Comparison of ENCODE assay signal across 11 cellular contexts in genomic region chr22:42635531-42635930, GRCh38. TPM values are rescaled to one million over a fixed set of nuclear protein-coding genes. Genes with fewer than 3 reads are reported as not detected.
A peak's percentile ranks its signal among the peaks of the same experiment; 100 is the strongest.
DNase-seq lines count a peak whose midpoint lies in the region; TF ChIP-seq lines count a peak whose summit lies in the region.
"Had no signal": no experiment of that assay in that cellular context is flagged by ENCODE, and none has a peak within 500 bp of the region (broad histone marks: within the 10 kb centered on the region; RNA-seq: fewer than 3 reads in every experiment).

No MANE protein-coding gene starts in this region.

- H3K27ac Mint-ChIP-seq in type B pancreatic cell = no peak overlapping the region
- H3K27ac Mint-ChIP-seq: activated naive CD8-positive, alpha-beta T cell treated with anti-CD3 and anti-CD28 coated beads, Interleukin-2, amount 10 ng/mL, durations not matched to agents 7 days and 5 days; mesothelial cell of epicardium had no signal

- peaks cover 10% of the 10 kb centered on the region for H3K4me1 ChIP-seq in mucosa of stomach (ENCODE audit: control insufficient read depth, insufficient read depth, low read length)

- DNase-seq in A172 (ENCODE audit: low spot score) = peak; percentile 90
- DNase-seq in epithelial cell of proximal tubule (ENCODE audit: low read depth) = peak; percentile 63
- no peak for DNase-seq in NCI-H82 treated with DMSO at 0.1 percent for 48 hours (lab: John Stamatoyannopoulos, UW; ENCODE audit: unreplicated experiment)
- no peak for DNase-seq in substantia nigra (lab: John Stamatoyannopoulos, UW)
- no peak for DNase-seq in type B pancreatic cell (ENCODE audit: extremely low spot score, unreplicated experiment)
- DNase-seq in SK-N-DZ (ENCODE audit: low spot score) = no peak
- DNase-seq: activated naive CD8-positive, alpha-beta T cell treated with anti-CD3 and anti-CD28 coated beads, Interleukin-2, amount 10 ng/mL, durations not matched to agents 7 days and 5 days had no signal

- H3K27me3 ChIP-seq in mucosa of stomach (ENCODE audit: control insufficient read depth, insufficient read depth, low read length) = no peaks in the 10 kb centered on the region

- H3K27ac ChIP-seq in substantia nigra (ENCODE audit: low read depth, low read length, poor library complexity, severe bottlenecking) = no peak overlapping the region

- no peaks in the 10 kb centered on the region for H3K27me3 Mint-ChIP-seq in type B pancreatic cell
- H3K27me3 Mint-ChIP-seq: activated naive CD8-positive, alpha-beta T cell treated with anti-CD3 and anti-CD28 coated beads, Interleukin-2, amount 10 ng/mL, durations not matched to agents 7 days and 5 days had no signal

- H3K4me1 Mint-ChIP-seq in type B pancreatic cell (ENCODE audit: unreplicated experiment) = peaks cover 4% of the 10 kb centered on the region
- H3K4me1 Mint-ChIP-seq: mesothelial cell of epicardium had no signal

- no peak overlapping the region for H3K4me3 Mint-ChIP-seq in type B pancreatic cell
- H3K4me3 Mint-ChIP-seq: activated naive CD8-positive, alpha-beta T cell treated with anti-CD3 and anti-CD28 coated beads, Interleukin-2, amount 10 ng/mL, durations not matched to agents 7 days and 5 days; mesothelial cell of epicardium had no signal

- H3K9me3 ChIP-seq in mucosa of stomach (ENCODE audit: control insufficient read depth, low read length) = no peaks in the 10 kb centered on the region

- H3K4me3 ChIP-seq in epithelial cell of proximal tubule (ENCODE audit: low read depth, low read length) = no peak overlapping the region
- no peak overlapping the region for H3K4me3 ChIP-seq in mucosa of stomach (ENCODE audit: low read length)

- 0 out of 2 replicates have a peak, but pooled peaks have one; percentile 16 for TF ChIP-seq EP300 in Ishikawa (IDR thresholded peaks at IDR 0.05; ENCODE audit: borderline replicate concordance)

- TF ChIP-seq RAD21 in Ishikawa (IDR thresholded peaks at IDR 0.05; ENCODE audit: low read depth) = no peak

- H3K36me3 Mint-ChIP-seq in type B pancreatic cell = peaks cover 3% of the 10 kb centered on the region

- no peaks in the 10 kb centered on the region for H3K9me3 Mint-ChIP-seq in type B pancreatic cell
- H3K9me3 Mint-ChIP-seq: activated naive CD8-positive, alpha-beta T cell treated with anti-CD3 and anti-CD28 coated beads, Interleukin-2, amount 10 ng/mL, durations not matched to agents 7 days and 5 days; mesothelial cell of epicardium had no signal

- H3K9ac ChIP-seq in mucosa of stomach (ENCODE audit: low read length) = peak overlapping the region; percentile 28

- H3K36me3 ChIP-seq in mucosa of stomach (ENCODE audit: control insufficient read depth, insufficient read depth, low read length) = peaks cover 14% of the 10 kb centered on the region

- TF ChIP-seq CTCF in epithelial cell of proximal tubule (conservative IDR thresholded peaks at IDR 0.05; ENCODE audit: low read depth, low read length) = no peak
- TF ChIP-seq CTCF in type B pancreatic cell (conservative IDR thresholded peaks at IDR 0.05) = no peak

TF ChIP-seq in Ishikawa, 13 proteins besides CTCF, POLR2A, EP300 and RAD21:
- no peak for TF ChIP-seq EGR1 (IDR thresholded peaks at IDR 0.05)
- TF ChIP-seq FOXM1 (IDR thresholded peaks at IDR 0.05; ENCODE audit: borderline replicate concordance, low read depth) = no peak
- TF ChIP-seq USF1 (IDR thresholded peaks at IDR 0.05) = no peak
- TF ChIP-seq TEAD4 (IDR thresholded peaks at IDR 0.05) = no peak
- TF ChIP-seq MAX (IDR thresholded peaks at IDR 0.05) = no peak
- TF ChIP-seq CEBPB (IDR thresholded peaks at IDR 0.05) = no peak
- no peak for TF ChIP-seq REST (IDR thresholded peaks at IDR 0.05; ENCODE audit: low read depth)
- TF ChIP-seq YY1 (IDR thresholded peaks at IDR 0.05; ENCODE audit: low read depth) = no peak
- TF ChIP-seq NFIC (IDR thresholded peaks at IDR 0.05) = no peak
- no peak for TF ChIP-seq TAF1 (IDR thresholded peaks at IDR 0.05; ENCODE audit: low read depth)
- no peak for TF ChIP-seq CREB1 (IDR thresholded peaks at IDR 0.05; ENCODE audit: low read depth)
- no peak for TF ChIP-seq ZBTB7A (IDR thresholded peaks at IDR 0.05; ENCODE audit: low read depth)
- no peak for TF ChIP-seq TCF12 (IDR thresholded peaks at IDR 0.05; ENCODE audit: low read depth)

RNA-seq across cellular contexts. Expression of gene ATP5MGL, which starts 4.9 kb away (rescaled TPM):
- total RNA-seq in A172 (2014; rRNA removed; shearing (Covaris generic)) = not detected in 2 replicates
- total RNA-seq in epithelial cell of proximal tubule (0.58 TPM in 1 of 2 replicates, not detected in the other), type B pancreatic cell (ENCODE audit: low replicate concordance) (0.86 and 1.1 TPM in 2 replicates)
- not detected in 2 replicates for polyA plus RNA-seq in SK-N-DZ (2014; cell fraction: cytosol; rRNA removed)
- not detected in 2 replicates for polyA plus RNA-seq in SK-N-DZ (2014; cell fraction: nucleus; rRNA removed)
- total RNA-seq: SK-MEL-5 had no signal

RNA-seq across cellular contexts. Expression of gene CYB5R3, which starts 13.7 kb away (rescaled TPM):
- 45.9 and 57.1 TPM in 2 replicates for total RNA-seq in A172 (2014; rRNA removed; shearing (Covaris generic))
- total RNA-seq in epithelial cell of proximal tubule (122 and 136 TPM in 2 replicates), type B pancreatic cell (ENCODE audit: low replicate concordance) (89.3 and 102 TPM in 2 replicates)
- 55.6 and 62.0 TPM in 2 replicates for polyA plus RNA-seq in SK-N-DZ (2014; cell fraction: cytosol; rRNA removed)
- polyA plus RNA-seq in SK-N-DZ (2014; cell fraction: nucleus; rRNA removed) = 24.7 and 29.8 TPM in 2 replicates

RNA-seq across cellular contexts. Expression of gene POLDIP3, which starts 20.8 kb away (rescaled TPM):
- total RNA-seq in A172 (2014; rRNA removed; shearing (Covaris generic)) = 28.5 and 30.6 TPM in 2 replicates
- total RNA-seq in epithelial cell of proximal tubule (35.0 and 40.2 TPM in 2 replicates), type B pancreatic cell (ENCODE audit: low replicate concordance) (75.6 and 86.9 TPM in 2 replicates)
- polyA plus RNA-seq in SK-N-DZ (2014; cell fraction: cytosol; rRNA removed) = 55.6 and 60.6 TPM in 2 replicates
- polyA plus RNA-seq in SK-N-DZ (2014; cell fraction: nucleus; rRNA removed) = 39.9 and 52.2 TPM in 2 replicates

Comparison
In these comparisons a context has a peak if more than half of its experiments do, and no peak if none do; other contexts are left out.
1. DNase-seq: peak in A172 (single experiment) and epithelial cell of proximal tubule (single experiment); none in NCI-H82 treated with DMSO at 0.1 percent for 48 hours (single experiment), substantia nigra (0 of 49), type B pancreatic cell (single experiment) and SK-N-DZ (single experiment).